Comparison of ENCODE assay signal across 7 cellular contexts in the genomic region with DNA sequence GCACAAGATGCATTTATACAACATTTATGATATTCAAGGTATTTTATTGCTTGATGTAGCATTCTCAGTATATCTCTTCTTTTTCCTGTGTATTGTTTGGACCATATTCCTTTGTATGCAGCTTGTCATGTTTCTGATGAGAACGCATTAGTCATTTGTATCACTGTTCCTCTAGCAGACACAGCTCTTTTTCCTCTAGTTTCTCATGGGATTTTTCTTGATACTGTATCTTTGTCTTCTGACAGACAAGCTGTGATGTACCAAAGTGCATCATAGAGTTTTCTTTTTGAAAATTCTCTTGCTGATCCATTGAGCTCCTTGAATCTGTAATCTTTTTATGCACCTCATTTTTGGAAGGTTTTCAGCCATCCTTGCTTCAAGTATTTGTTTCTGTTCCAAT.
"Had no signal": no experiment of that assay in that cellular context is flagged by ENCODE, and none has a peak within 500 bp of the region (broad histone marks: within the 10 kb centered on the region; RNA-seq: fewer than 3 reads in every experiment).

No MANE protein-coding gene starts in this region.

- H3K4me2 ChIP-seq: KMS-11 had no signal

- H3K4me3 ChIP-seq: K562 had no signal

- FAIRE-seq: HTR-8/SVneo, K562 had no signal

- ATAC-seq: K562 had no signal

- H3K9ac ChIP-seq: KMS-11 had no signal

- DNase-seq: IMR-90, KBM-7, KG1 had no signal

- H3K27ac ChIP-seq: HL-60, KMS-11 had no signal
